ENCODE assay signal across 8 cellular contexts in the genomic region with DNA sequence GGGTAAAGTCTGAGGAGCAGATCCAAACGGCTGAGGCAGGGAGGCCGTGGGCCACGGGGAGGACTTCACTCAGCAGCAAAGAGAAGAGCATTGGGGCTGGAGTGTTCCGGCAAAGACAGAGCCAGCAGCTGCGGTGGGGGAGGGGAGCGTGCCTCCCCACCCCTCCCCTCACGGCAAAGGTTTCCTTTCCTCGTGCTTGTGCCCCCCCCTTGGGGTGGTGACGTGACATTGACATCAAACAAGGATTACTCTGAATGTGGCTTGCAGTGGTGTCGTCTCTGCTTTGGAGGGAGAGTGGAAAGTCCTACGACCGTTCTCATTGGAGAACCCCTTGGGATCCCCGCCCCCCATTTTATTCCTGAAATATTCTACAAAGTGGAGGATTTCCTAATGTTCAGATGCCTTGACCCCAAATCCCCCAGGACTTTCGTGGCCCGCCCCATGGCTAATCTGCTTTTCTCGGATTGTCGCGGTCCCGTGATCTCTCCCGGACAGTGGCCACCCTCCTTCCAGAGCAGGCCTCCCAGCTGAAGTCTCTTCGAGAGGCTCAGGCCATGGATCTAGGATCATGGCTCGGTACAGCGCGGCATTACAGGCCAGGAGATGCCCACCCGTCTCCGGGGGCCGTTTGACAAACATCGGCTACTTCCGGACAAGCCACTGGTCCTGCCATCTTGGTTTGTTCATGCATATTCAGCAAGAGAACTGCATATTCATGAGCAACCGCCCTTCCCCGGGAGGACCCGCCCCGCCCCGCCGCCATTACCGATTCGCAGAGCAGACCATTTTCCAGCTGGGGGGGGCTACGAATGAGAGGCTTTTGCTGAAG. TPM values are rescaled to one million over a fixed set of nuclear protein-coding genes. Genes with fewer than 3 reads are reported as not detected.
A peak's percentile ranks its signal among the peaks of the same experiment; 100 is the strongest.
DNase-seq lines count a peak whose midpoint lies in the region; ATAC-seq and TF ChIP-seq lines count a peak whose summit lies in the region.

No MANE protein-coding gene starts in this region.

- H3K9ac ChIP-seq in trophoblast cell (ENCODE audit: low read length): peak overlapping the region; percentile 88

- TF ChIP-seq CTCF in adrenal gland (IDR thresholded peaks at IDR 0.05) (no peak), heart left ventricle (IDR thresholded peaks at IDR 0.05) (no peak), tibial nerve (IDR thresholded peaks at IDR 0.05) (peak in 1 of 5 experiments; percentile 13)

- no peaks in the 10 kb centered on the region for H3K27me3 ChIP-seq in adrenal gland
- H3K27me3 ChIP-seq in heart left ventricle: no peaks in the 10 kb centered on the region
- no peaks in the 10 kb centered on the region for H3K27me3 ChIP-seq in trophoblast cell (ENCODE audit: insufficient read depth, low read length)
- H3K27me3 ChIP-seq in tibial nerve: no peaks in the 10 kb centered on the region

- H2BK120ac ChIP-seq in trophoblast cell (ENCODE audit: insufficient read depth, low read length, poor library complexity): peak overlapping the region; percentile 94

- peak overlapping the region; percentile 73 for H2BK12ac ChIP-seq in trophoblast cell (ENCODE audit: low read length)

- ATAC-seq in HG02852 (IDR thresholded peaks at IDR 0.05; ENCODE audit: unreplicated experiment) (peak; percentile 29), heart left ventricle (peak; percentile 72 to 82 (median 76))

- H2AK5ac ChIP-seq in trophoblast cell (ENCODE audit: low read length): peak overlapping the region; percentile 97

- no peaks in the 10 kb centered on the region for H3K9me3 ChIP-seq in adrenal gland (replicated peaks in 1 of 3)
- H3K9me3 ChIP-seq in heart left ventricle: no peaks in the 10 kb centered on the region
- no peaks in the 10 kb centered on the region for H3K9me3 ChIP-seq in trophoblast cell (ENCODE audit: insufficient read depth, low read depth, low read length)
- H3K9me3 ChIP-seq in tibial nerve: no peaks in the 10 kb centered on the region

- peak overlapping the region; percentile 95 to 100 (median 99) for H3K27ac ChIP-seq in adrenal gland
- H3K27ac ChIP-seq in heart left ventricle: peak overlapping the region; percentile 94 to 100 (median 100)
- peak overlapping the region; percentile 97 for H3K27ac ChIP-seq in trophoblast cell (ENCODE audit: low read depth, low read length)
- peak overlapping the region; percentile 98 to 100 (median 99) for H3K27ac ChIP-seq in tibial nerve

- no peak overlapping the region for H3K23ac ChIP-seq in trophoblast cell (ENCODE audit: low read length)

- peak overlapping the region; percentile 85 for H3K4ac ChIP-seq in trophoblast cell (ENCODE audit: low read depth, low read length)

- WGBS in adrenal gland, 4 donors: 0 to 1% (median 1%) methylated on average over 30 to 38 of the region's 38 CpGs
- 0 to 2% (median 1%) methylated on average over 27 to 38 of the region's 38 CpGs for WGBS in heart left ventricle, 4 donors
- WGBS in trophoblast cell (ENCODE audit: extremely low coverage, insufficient coverage, insufficient read length): no CpG with 5 or more reads among the region's 38 CpGs
- 0% methylated on average over 37 to 38 of the region's 38 CpGs for WGBS in tibial nerve, 2 donors

- H4K91ac ChIP-seq in trophoblast cell (ENCODE audit: low read depth, low read length): peak overlapping the region; percentile 96

- H2BK5ac ChIP-seq in trophoblast cell (ENCODE audit: low read depth, low read length, poor library complexity): peak overlapping the region; percentile 97

- peak overlapping the region; percentile 97 for H2AFZ ChIP-seq in trophoblast cell (ENCODE audit: insufficient read depth, low read length, poor library complexity)

- peak overlapping the region; percentile 98 for H4K8ac ChIP-seq in trophoblast cell (ENCODE audit: low read depth, low read length)

- H3K79me2 ChIP-seq in trophoblast cell (ENCODE audit: control insufficient read depth, insufficient read depth, low read length, poor library complexity): peaks cover 32% of the 10 kb centered on the region

- H3K18ac ChIP-seq in trophoblast cell (ENCODE audit: low read length): peak overlapping the region; percentile 99

- peak overlapping the region in 3 of 4 donors; percentile 44 to 68 (median 65) for H3K4me3 ChIP-seq in adrenal gland
- H3K4me3 ChIP-seq in heart left ventricle: peak overlapping the region; percentile 9 to 85 (median 72)
- peak overlapping the region; percentile 76 for H3K4me3 ChIP-seq in trophoblast cell (ENCODE audit: low read depth, low read length)
- peak overlapping the region; percentile 42 to 71 (median 62) for H3K4me3 ChIP-seq in tibial nerve

- H3K4me1 ChIP-seq in adrenal gland (replicated peaks in 1 of 2): peaks cover 35 to 36% of the 10 kb centered on the region in 2 donors
- peaks cover 8 to 71% (median 47%) of the 10 kb centered on the region in 12 donors for H3K4me1 ChIP-seq in heart left ventricle
- H3K4me1 ChIP-seq in trophoblast cell (ENCODE audit: control insufficient read depth in 1 of 2, insufficient read depth in 2 of 2, low read length in 2 of 2): peaks cover 20 to 21% of the 10 kb centered on the region in 2 experiments
- H3K4me1 ChIP-seq in tibial nerve: peaks cover 0 to 65% (median 49%) of the 10 kb centered on the region in 4 donors

- peak; percentile 60 to 89 for TF ChIP-seq EP300 in tibial nerve (IDR thresholded peaks at IDR 0.05)

- peak overlapping the region; percentile 77 for H3K4me2 ChIP-seq in trophoblast cell (ENCODE audit: low read length)

- peak overlapping the region; percentile 98 for H4K12ac ChIP-seq in trophoblast cell (ENCODE audit: low read depth, low read length)

- H3K36me3 ChIP-seq in adrenal gland (replicated peaks in 1 of 2): no peaks in the 10 kb centered on the region
- no peaks in the 10 kb centered on the region for H3K36me3 ChIP-seq in heart left ventricle
- H3K36me3 ChIP-seq in trophoblast cell (ENCODE audit: control insufficient read depth in 1 of 2, insufficient read depth in 2 of 2, low read length in 2 of 2): no peaks in the 10 kb centered on the region
- H3K36me3 ChIP-seq in tibial nerve: no peaks in the 10 kb centered on the region

- TF ChIP-seq POLR2A in GM10847 (IDR thresholded peaks at IDR 0.05; ENCODE audit: extremely low read depth, insufficient read length) (peak; percentile 62), adrenal gland (IDR thresholded peaks at IDR 0.05) (peak in 1 of 2 donors; percentile 50), heart left ventricle (IDR thresholded peaks at IDR 0.05) (peak; percentile 33 to 48), tibial nerve (IDR thresholded peaks at IDR 0.05) (peak; percentile 37 to 50)

- intact Hi-C loops in adrenal gland (cut with DNase I): no loop called here
- intact Hi-C loops in heart left ventricle (cut with DNase I): loop anchor here in 7 of 10 donors (1.0 to 10.0 kb wide), 14 partner anchors 46 to 249 kb away; a partner anchor contains a TSS

- H3K14ac ChIP-seq in trophoblast cell (ENCODE audit: low read length): peak overlapping the region; percentile 99

- H3K79me1 ChIP-seq in trophoblast cell (ENCODE audit: low read length): peaks cover 29% of the 10 kb centered on the region

- DNase-seq in NCI-H146 (lab: John Stamatoyannopoulos, UW): peak; percentile 93
- DNase-seq in T follicular helper cell (ENCODE audit: low read depth): peak; percentile 94
- peak; percentile 94 to 99 (median 97) for DNase-seq in adrenal gland
- peak; percentile 94 to 97 (median 96) for DNase-seq in heart left ventricle
- DNase-seq in trophoblast cell: peak; percentile 89 to 91
- DNase-seq in tibial nerve (ENCODE audit: low spot score in 2 of 2): peak; percentile 96 to 99

RNA-seq across cellular contexts. Expression of a gene that starts 0.7 kb away (rescaled TPM):
- 100 to 1,000 TPM in 5 of 8 donors, 10 to 100 TPM in 3; 84.2 to 172 (median 118) TPM for total RNA-seq in adrenal gland
- 10 to 100 TPM; 19.3 to 80.4 (median 58.7) TPM for polyA plus RNA-seq in adrenal gland
- total RNA-seq in heart left ventricle: 10 to 100 TPM; 31.4 to 77.6 (median 50.7) TPM
- 10 to 100 TPM; 17.3 to 18.5 TPM for polyA plus RNA-seq in heart left ventricle
- 70.0 and 71.9 TPM in 2 replicates for polyA plus RNA-seq in trophoblast cell (2013)
- 100 to 1,000 TPM in 3 of 4 donors, 10 to 100 TPM in 1; 87.0 to 163 (median 125) TPM for total RNA-seq in tibial nerve

RNA-seq across cellular contexts. Expression of a gene that starts 2.2 kb away (rescaled TPM):
- total RNA-seq in adrenal gland: not detected
- under 1 TPM in 1 of 3 donors, not detected in 2; 0.24 TPM for polyA plus RNA-seq in adrenal gland
- not detected for total RNA-seq in heart left ventricle
- under 1 TPM in 1 of 2 donors, not detected in 1; 0.08 TPM for polyA plus RNA-seq in heart left ventricle
- not detected in 2 replicates for polyA plus RNA-seq in trophoblast cell (2013)
- not detected for total RNA-seq in tibial nerve

RNA-seq across cellular contexts. Expression of a gene that starts 4.0 kb away (rescaled TPM):
- total RNA-seq in adrenal gland (100 to 1,000 TPM in 1 of 8 donors, 10 to 100 TPM in 7; 54.0 to 111 (median 76.4) TPM), heart left ventricle (10 to 100 TPM; 51.8 to 77.2 (median 59.5) TPM), tibial nerve (10 to 100 TPM; 60.5 to 64.1 (median 63.0) TPM)
- polyA plus RNA-seq in adrenal gland (10 to 100 TPM; 30.0 to 59.6 (median 54.6) TPM), heart left ventricle (10 to 100 TPM; 29.3 to 35.3 TPM)
- polyA plus RNA-seq in trophoblast cell (2013): 15.7 and 16.2 TPM in 2 replicates

RNA-seq across cellular contexts. Expression of a gene that starts 38.6 kb away (rescaled TPM):
- total RNA-seq in adrenal gland (10 to 100 TPM; 18.7 to 56.3 (median 39.0) TPM), heart left ventricle (10 to 100 TPM in 7 of 9 donors, 1 to 10 TPM in 2; 8.2 to 14.2 (median 11.0) TPM), tibial nerve (10 to 100 TPM in 3 of 4 donors, 1 to 10 TPM in 1; 6.5 to 16.0 (median 13.5) TPM)
- polyA plus RNA-seq in adrenal gland (10 to 100 TPM; 32.2 to 40.8 (median 32.9) TPM), heart left ventricle (10 to 100 TPM; 11.2 to 27.3 TPM)
- 12.8 and 13.9 TPM in 2 replicates for polyA plus RNA-seq in trophoblast cell (2013)

RNA-seq across cellular contexts. Expression of a gene that starts 44.1 kb away (rescaled TPM):
- total RNA-seq in adrenal gland (10 to 100 TPM; 12.8 to 76.7 (median 27.3) TPM), heart left ventricle (1 to 10 TPM; 2.8 to 9.6 (median 7.8) TPM), tibial nerve (1 to 10 TPM; 1.5 to 3.3 (median 2.2) TPM)
- polyA plus RNA-seq in adrenal gland (10 to 100 TPM; 10.2 to 33.2 (median 19.2) TPM), heart left ventricle (1 to 10 TPM; 1.6 to 9.6 TPM)
- 6.4 and 6.9 TPM in 2 replicates for polyA plus RNA-seq in trophoblast cell (2013)

Comparison
In these comparisons a context has a peak if more than half of its experiments do, and no peak if none do; other contexts are left out.
1. Peak in every context shown above with its lines: DNase-seq, ATAC-seq, H3K4me3 ChIP-seq and H3K27ac ChIP-seq.
2. intact Hi-C loops: an anchor here in heart left ventricle (1.0 to 10.0 kb wide); none called in adrenal gland.